ENCODE assay signal across 8 cellular contexts in genomic region chr5:154940375-154940771, GRCh38. TPM values are rescaled to one million over a fixed set of nuclear protein-coding genes. Genes with fewer than 3 reads are reported as not detected.
DNase-seq lines count a peak whose midpoint lies in the region; ATAC-seq, FAIRE-seq and TF ChIP-seq lines count a peak whose summit lies in the region.

No MANE protein-coding gene starts in this region.

- H3K27me3 Mint-ChIP-seq in activated CD4-positive, alpha-beta T cell treated with anti-CD3 and anti-CD28 coated beads, Interleukin-2, amount 10 ng/mL, durations not matched to agents 7 days and 5 days, result no peaks in the 10 kb centered on the region

- H3K27ac ChIP-seq in left lung (peak overlapping the region; percentile 74 to 85), thoracic aorta (peak overlapping the region; percentile 60 to 68), small intestine (ENCODE audit: low read depth in 1 of 2, low read length in 1 of 2) (peak overlapping the region in 1 of 2 donors; percentile 88)

- no peaks in the 10 kb centered on the region for H3K9me3 Mint-ChIP-seq in activated CD4-positive, alpha-beta T cell treated with anti-CD3 and anti-CD28 coated beads, Interleukin-2, amount 10 ng/mL, durations not matched to agents 7 days and 5 days

- H3K4me3 ChIP-seq in adipocyte (ENCODE audit: low read length) (peak overlapping the region; percentile 95), left lung (peak overlapping the region; percentile 62 to 79), thoracic aorta (peak overlapping the region; percentile 89), small intestine (ENCODE audit: low read depth in 1 of 2, low read length in 2 of 2) (no peak overlapping the region)

- H3K9me3 ChIP-seq in adipocyte (ENCODE audit: control insufficient read depth, low read length) (no peaks in the 10 kb centered on the region), left lung (no peaks in the 10 kb centered on the region), thoracic aorta (no peaks in the 10 kb centered on the region), small intestine (ENCODE audit: control insufficient read depth, low read depth) (no peaks in the 10 kb centered on the region)

- H3K36me3 Mint-ChIP-seq in activated CD4-positive, alpha-beta T cell treated with anti-CD3 and anti-CD28 coated beads, Interleukin-2, amount 10 ng/mL, durations not matched to agents 7 days and 5 days (ENCODE audit: low read depth), result peaks cover 3% of the 10 kb centered on the region

- CTCF ChIA-PET in activated CD4-positive, alpha-beta T cell treated with anti-CD3 and anti-CD28 coated beads, Interleukin-2, amount 10 ng/mL, durations not matched to agents 7 days and 5 days (lab: Charles Lee), result interaction anchor here (1.6 kb wide), 1 partner anchor 10 kb away, joined by 5 read pairs; no protein-coding TSS in a partner anchor

- WGBS in small intestine, 3 donors, result 80 to 87% (median 81%) methylated on average over 9 of the region's 9 CpGs

- ATAC-seq in left lung (no peak), thoracic aorta (ENCODE audit: insufficient number of reproducible peaks, low FRiP score, low read depth) (no peak), HG03442 (IDR thresholded peaks at IDR 0.05; ENCODE audit: unreplicated experiment) (no peak)

- peaks cover 5% of the 10 kb centered on the region for H3K36me3 ChIP-seq in adipocyte (ENCODE audit: control insufficient read depth, insufficient read depth, low read length, severe bottlenecking)
- peaks cover 0 to 3% of the 10 kb centered on the region in 2 donors for H3K36me3 ChIP-seq in left lung
- H3K36me3 ChIP-seq in thoracic aorta, result no peaks in the 10 kb centered on the region
- H3K36me3 ChIP-seq in small intestine (ENCODE audit: control insufficient read depth in 2 of 2, insufficient read depth in 2 of 2, low read length in 2 of 2), result no peaks in the 10 kb centered on the region

- peaks cover 54% of the 10 kb centered on the region for H3K4me1 Mint-ChIP-seq in activated CD4-positive, alpha-beta T cell treated with anti-CD3 and anti-CD28 coated beads, Interleukin-2, amount 10 ng/mL, durations not matched to agents 7 days and 5 days

- no peak for TF ChIP-seq CTCF in left lung (IDR thresholded peaks at IDR 0.05)
- TF ChIP-seq CTCF in thoracic aorta (IDR thresholded peaks at IDR 0.05), result no peak

- peak overlapping the region; percentile 95 for H3K27ac Mint-ChIP-seq in activated CD4-positive, alpha-beta T cell treated with anti-CD3 and anti-CD28 coated beads, Interleukin-2, amount 10 ng/mL, durations not matched to agents 7 days and 5 days

- no peak for DNase-seq in activated CD4-positive, alpha-beta T cell treated with anti-CD3 and anti-CD28 coated beads, Interleukin-2, amount 10 ng/mL, durations not matched to agents 7 days and 5 days
- no peak for DNase-seq in activated CD4-positive, alpha-beta T cell treated with anti-CD3 and anti-CD28 coated beads, Interleukin-2, amount 50 U/mL, for 1 hour
- DNase-seq in adipocyte (ENCODE audit: low read depth), result no peak
- no peak for DNase-seq in left lung
- no peak for DNase-seq in thoracic aorta (ENCODE audit: low spot score)
- DNase-seq in activated CD4-positive, CD25-positive, alpha-beta regulatory T cell (lab: John Stamatoyannopoulos, UW), result no peak
- DNase-seq in small intestine, result no peak

- H3K27me3 ChIP-seq in adipocyte (replicated peaks; ENCODE audit: control insufficient read depth, insufficient read depth, low read length) (no peaks in the 10 kb centered on the region), left lung (no peaks in the 10 kb centered on the region), thoracic aorta (replicated peaks; ENCODE audit: insufficient read depth) (no peaks in the 10 kb centered on the region), small intestine (ENCODE audit: control insufficient read depth in 2 of 2, insufficient read depth in 2 of 2, low read length in 2 of 2) (no peaks in the 10 kb centered on the region)

- POLR2A ChIA-PET in activated CD4-positive, alpha-beta T cell treated with anti-CD3 and anti-CD28 coated beads, Interleukin-2, amount 10 ng/mL, durations not matched to agents 7 days and 5 days (lab: Charles Lee), result no interaction called here

- H3K9ac ChIP-seq in adipocyte (ENCODE audit: low read length), result peak overlapping the region; percentile 95

- no peak for FAIRE-seq in small intestine (lab: Jason Lieb, UNC)

- peak overlapping the region; percentile 90 for H3K4me3 Mint-ChIP-seq in activated CD4-positive, alpha-beta T cell treated with anti-CD3 and anti-CD28 coated beads, Interleukin-2, amount 10 ng/mL, durations not matched to agents 7 days and 5 days

- intact Hi-C loops in left lung (cut with DNase I), result no loop called here

- H3K4me1 ChIP-seq in adipocyte (ENCODE audit: control insufficient read depth, insufficient read depth, low read length) (peaks cover 29% of the 10 kb centered on the region), left lung (peaks cover 21 to 56% of the 10 kb centered on the region in 2 donors), thoracic aorta (ENCODE audit: control insufficient read depth in 1 of 2, low read depth in 2 of 2) (peaks cover 11 to 30% of the 10 kb centered on the region in 2 donors), small intestine (ENCODE audit: control insufficient read depth in 2 of 2, insufficient read depth in 1 of 2, low read depth in 1 of 2, low read length in 1 of 2) (no peaks in the 10 kb centered on the region)

RNA-seq across cellular contexts. Expression of gene MRPL22, which starts 0.5 kb away (rescaled TPM):
- 10 to 100 TPM; 44.2 to 51.0 TPM for total RNA-seq in activated CD4-positive, alpha-beta T cell treated with anti-CD3 and anti-CD28 coated beads, Interleukin-2, amount 10 ng/mL, durations not matched to agents 7 days and 5 days
- total RNA-seq in left lung, result 10 to 100 TPM; 33.8 to 38.4 TPM
- 10 to 100 TPM in 1 of 2 donors, 1 to 10 TPM in 1; 8.1 to 12.0 TPM for total RNA-seq in thoracic aorta
- 10 to 100 TPM; 57.6 to 63.5 (median 60.9) TPM for polyA plus RNA-seq in small intestine

RNA-seq across cellular contexts. Expression of gene GEMIN5, which starts 2.4 kb away (rescaled TPM):
- 10 to 100 TPM; 15.7 to 17.8 TPM for total RNA-seq in activated CD4-positive, alpha-beta T cell treated with anti-CD3 and anti-CD28 coated beads, Interleukin-2, amount 10 ng/mL, durations not matched to agents 7 days and 5 days
- total RNA-seq in left lung (10 to 100 TPM; 10.2 to 13.1 TPM), thoracic aorta (10 to 100 TPM; 13.4 to 21.0 TPM)
- polyA plus RNA-seq in small intestine, result 1 to 10 TPM; 1.4 to 5.0 (median 1.8) TPM

Comparison
In these comparisons a context has a peak if more than half of its experiments do, and no peak if none do; other contexts are left out.
1. H3K4me3 ChIP-seq: peak in adipocyte (single experiment), left lung (2 of 2) and thoracic aorta (single experiment); none in small intestine (0 of 2).